In genomic region chrX:103774070-103774642, GRCh38 we compare ENCODE assay signal across 8 cellular contexts. TPM values are rescaled to one million over a fixed set of nuclear protein-coding genes. Genes with fewer than 3 reads are reported as not detected.
DNase-seq lines count a peak whose midpoint lies in the region; ATAC-seq, FAIRE-seq and TF ChIP-seq lines count a peak whose summit lies in the region.

No MANE protein-coding gene starts in this region.

- H3K4me3 ChIP-seq in LNCaP clone FGC (ENCODE audit: low read depth, low read length) (no peak overlapping the region), astrocyte (ENCODE audit: insufficient read depth, low read depth, low read length) (no peak overlapping the region)

- peak; percentile 58 for TF ChIP-seq CTCF in LNCaP clone FGC (IDR thresholded peaks at IDR 0.05; ENCODE audit: control insufficient read depth, extremely low read depth, insufficient read depth)
- peak; percentile 40 for TF ChIP-seq CTCF in astrocyte (IDR thresholded peaks at IDR 0.05; ENCODE audit: insufficient read depth, low read depth, low read length)
- TF ChIP-seq CTCF in GM10248 (IDR thresholded peaks at IDR 0.05; ENCODE audit: control extremely low read depth, extremely low read depth, low read depth, missing control alignments): no peak

- FAIRE-seq in astrocyte (lab: Jason Lieb, UNC): peak; percentile 92

- H3K27me3 Mint-ChIP-seq in astrocyte (ENCODE audit: low read depth, unreplicated experiment): peaks cover 3% of the 10 kb centered on the region

- H3K9me3 Mint-ChIP-seq in astrocyte (ENCODE audit: unreplicated experiment): no peaks in the 10 kb centered on the region

- no peaks in the 10 kb centered on the region for H3K36me3 Mint-ChIP-seq in astrocyte (ENCODE audit: low read depth, unreplicated experiment)

- CTCF ChIA-PET in GM10248 (lab: Yijun Ruan, JAX): interaction anchor here (1.6 kb wide), 1 partner anchor 10 kb away, joined by 5 read pairs; no protein-coding TSS in a partner anchor

- H3K36me3 ChIP-seq in astrocyte (ENCODE audit: insufficient read depth, low read length): no peaks in the 10 kb centered on the region

- no peak overlapping the region for H3K27ac Mint-ChIP-seq in astrocyte (ENCODE audit: unreplicated experiment)

- no peaks in the 10 kb centered on the region for H3K79me2 ChIP-seq in astrocyte (ENCODE audit: insufficient read depth, low read length)

- H3K4me2 ChIP-seq in astrocyte (ENCODE audit: low read length): no peak overlapping the region

- no peaks in the 10 kb centered on the region for H4K20me1 ChIP-seq in astrocyte (ENCODE audit: insufficient read depth, low read length)

- ATAC-seq in GM19463 (IDR thresholded peaks at IDR 0.05; ENCODE audit: unreplicated experiment): no peak
- no peak for ATAC-seq in GM18511 (IDR thresholded peaks at IDR 0.05; ENCODE audit: unreplicated experiment)
- no peak for ATAC-seq in GM19452 (IDR thresholded peaks at IDR 0.05; ENCODE audit: unreplicated experiment)

- peaks cover 10% of the 10 kb centered on the region for H3K4me1 Mint-ChIP-seq in astrocyte (ENCODE audit: low read depth, unreplicated experiment)

- H2AFZ ChIP-seq in astrocyte (ENCODE audit: low read depth, low read length): no peak overlapping the region

- no peaks in the 10 kb centered on the region for H3K27me3 ChIP-seq in astrocyte (ENCODE audit: insufficient read depth, low read length)

- no peak overlapping the region for H3K9ac ChIP-seq in astrocyte (ENCODE audit: low read length)

- H3K4me3 Mint-ChIP-seq in astrocyte (ENCODE audit: unreplicated experiment): no peak overlapping the region

- no peak overlapping the region for H3K27ac ChIP-seq in astrocyte (ENCODE audit: low read depth, low read length)

- H3K9me3 ChIP-seq in astrocyte (ENCODE audit: insufficient read depth, low read depth, low read length): no peaks in the 10 kb centered on the region

- peaks cover 1% of the 10 kb centered on the region for H3K4me1 ChIP-seq in astrocyte (ENCODE audit: insufficient read depth, low read length)

- POLR2A ChIA-PET in GM10248 (lab: Yijun Ruan, JAX): no interaction called here

- DNase-seq in CD1c-positive myeloid dendritic cell (ENCODE audit: extremely low spot score): peak; percentile 5
- DNase-seq in LNCaP clone FGC (ENCODE audit: low read depth): peak; percentile 11
- no peak for DNase-seq in astrocyte (ENCODE audit: low read depth)
- peak; percentile 56 for DNase-seq in left kidney (ENCODE audit: low read depth, low spot score)
- no peak for DNase-seq in GM10248 (ENCODE audit: extremely low spot score)

RNA-seq across cellular contexts. Expression of gene PLP1, which starts 2.5 kb away (rescaled TPM):
- 5.2 and 10.2 TPM in 2 replicates for total RNA-seq in astrocyte

RNA-seq across cellular contexts. Expression of gene RAB9B, which starts 57.9 kb away (rescaled TPM):
- 1.7 and 2.2 TPM in 2 replicates for total RNA-seq in astrocyte

Comparison
In these comparisons a context has a peak if more than half of its experiments do, and no peak if none do; other contexts are left out.
1. DNase-seq: peak in CD1c-positive myeloid dendritic cell (single experiment), LNCaP clone FGC (single experiment) and left kidney (single experiment); none in astrocyte (single experiment) and GM10248 (single experiment).